25 cellular contexts compared by ENCODE assay signal in the genomic region with DNA sequence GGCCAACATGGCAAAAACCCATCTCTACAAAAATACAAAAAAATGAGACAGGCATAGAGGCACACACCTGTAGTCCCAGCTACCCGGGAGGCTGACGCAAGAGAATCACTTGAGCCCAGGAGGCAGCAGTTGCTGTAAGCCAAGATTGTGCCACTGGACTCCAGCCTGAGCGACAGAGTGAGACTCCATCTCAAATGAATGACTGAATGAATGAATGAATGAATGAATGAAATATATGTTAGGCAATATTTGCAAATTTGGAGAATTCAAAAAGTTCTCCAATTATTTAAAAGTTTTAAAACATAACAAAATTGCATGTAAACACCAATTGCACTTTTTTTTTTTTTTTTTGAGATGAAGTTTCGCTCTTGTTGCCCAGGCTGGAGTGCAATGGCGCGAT.
"Had no signal": no experiment of that assay in that cellular context is flagged by ENCODE, and none has a peak within 500 bp of the region (broad histone marks: within the 10 kb centered on the region; RNA-seq: fewer than 3 reads in every experiment).

No MANE protein-coding gene starts in this region.

- ATAC-seq: effector memory CD8-positive, alpha-beta T cell; esophagus mucosa; gastrocnemius medialis; heart right ventricle; left cardiac atrium; left lung; left ventricle myocardium superior; lower lobe of right lung; mucosa of descending colon had no signal

- H3K36me3 ChIP-seq: colonic mucosa had no signal

- FAIRE-seq: endometrium, islet of Langerhans, keratinocyte had no signal

- H3K27ac ChIP-seq: colonic mucosa, epithelial cell of prostate, esophagus squamous epithelium, gastrocnemius medialis, heart right ventricle, left lung, lower lobe of right lung had no signal

- H3K4me1 ChIP-seq: colonic mucosa, esophagus squamous epithelium, gastrocnemius medialis, left lung, lower lobe of right lung had no signal

- H3K4me3 ChIP-seq: colonic mucosa, esophagus squamous epithelium, gastrocnemius medialis, heart right ventricle, left lung, lower lobe of right lung, mucosa of descending colon had no signal

- DNase-seq: colonic mucosa; cortex of kidney; effector CD8-positive, alpha-beta T cell; effector memory CD8-positive, alpha-beta T cell; endodermal cell; erythroblast; esophagus squamous epithelium; foreskin fibroblast; foreskin melanocyte; gastrocnemius medialis; glutamatergic neuron; head of caudate nucleus; heart right ventricle; hippocampal formation; left cardiac atrium; left lung; left ventricle myocardium superior; lower lobe of right lung; mesenchymal stem cell; mucosa of descending colon had no signal

- H3K27me3 ChIP-seq: colonic mucosa, esophagus squamous epithelium, gastrocnemius medialis, heart right ventricle, left lung had no signal

- H3K9me3 ChIP-seq: colonic mucosa, esophagus squamous epithelium, gastrocnemius medialis, heart right ventricle, left lung, lower lobe of right lung, mucosa of descending colon had no signal
